ENCODE assay signal across 25 cellular contexts in the genomic region with DNA sequence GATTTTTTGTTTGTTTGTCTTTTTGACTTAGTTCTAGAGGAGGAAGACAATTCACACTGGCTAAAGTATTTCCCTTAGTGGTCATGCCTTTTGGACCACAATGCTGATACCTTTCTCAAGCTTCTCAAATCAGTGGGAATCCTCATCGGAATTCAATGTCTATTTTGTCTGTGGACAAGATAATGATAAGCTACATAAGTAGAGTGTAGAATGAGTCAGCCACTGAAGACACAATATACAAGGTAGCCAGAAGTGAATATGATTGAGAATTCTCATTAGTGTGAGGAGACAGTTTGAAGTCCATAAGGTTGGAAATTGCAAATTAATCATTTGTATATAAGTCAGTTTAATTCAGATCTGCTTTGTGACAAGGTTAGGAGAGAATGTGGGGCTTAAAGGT. TPM values are rescaled to one million over a fixed set of nuclear protein-coding genes. Genes with fewer than 3 reads are reported as not detected.
"Had no signal": no experiment of that assay in that cellular context is flagged by ENCODE, and none has a peak within 500 bp of the region (broad histone marks: within the 10 kb centered on the region; RNA-seq: fewer than 3 reads in every experiment).

No MANE protein-coding gene starts in this region.

- H3K27me3 ChIP-seq: brain microvascular endothelial cell had no signal

- H3K9me3 Mint-ChIP-seq: activated B cell treated with CpG ODN at 0.5 μM for 24 hours; activated naive CD4-positive, alpha-beta T cell treated with anti-CD3 and anti-CD28 coated beads, Interleukin-2, amount 50 U/mL, for 24 hours had no signal

- H3K36me3 Mint-ChIP-seq: activated naive CD4-positive, alpha-beta T cell treated with anti-CD3 and anti-CD28 coated beads, Interleukin-2, amount 50 U/mL, for 24 hours had no signal

- H3K27ac Mint-ChIP-seq: activated B cell treated with CpG ODN at 0.5 μM for 24 hours; activated CD8-positive, alpha-beta T cell treated with anti-CD3 and anti-CD28 coated beads, Interleukin-2, amount 10 ng/mL, durations not matched to agents 7 days and 5 days; activated naive CD4-positive, alpha-beta T cell treated with anti-CD3 and anti-CD28 coated beads, Interleukin-2, amount 50 U/mL, for 24 hours had no signal

- DNase-seq: activated B cell treated with CpG ODN at 0.5 μM for 24 hours; activated CD4-positive, alpha-beta T cell treated with anti-CD3 and anti-CD28 coated beads for 48 hours; activated CD8-positive, alpha-beta memory T cell treated with anti-CD3 and anti-CD28 coated beads, Interleukin-2, amount 50 U/mL, for 4 hours; activated CD8-positive, alpha-beta T cell treated with anti-CD3 and anti-CD28 coated beads, Interleukin-2, amount 10 ng/mL, durations not matched to agents 7 days and 5 days; activated effector memory CD4-positive, alpha-beta T cell treated with anti-CD3 and anti-CD28 coated beads, Interleukin-2, amount 50 U/mL, for 16 hours; activated T-cell treated with anti-CD3 and anti-CD28 coated beads, Interleukin-2, amount 50 U/mL, for 48 hours; adrenal gland; brain microvascular endothelial cell; cerebellar nuclear complex; left colon; midbrain; pancreas; retina; stimulated activated CD4-positive, alpha-beta T cell treated with anti-CD3 and anti-CD28 coated beads, Interleukin-15, amount 100 ng/mL, for 24 hours; stimulated activated CD4-positive, alpha-beta T cell treated with anti-CD3 and anti-CD28 coated beads, Interleukin-4, amount 100 ng/mL, for 1 hour; stimulated activated naive CD4-positive, alpha-beta T cell; T-helper 2 cell; trophoblast cell had no signal

- H3K9me3 ChIP-seq: adrenal gland, gastroesophageal sphincter, pancreas had no signal

- H3K27ac ChIP-seq: adrenal gland, brain microvascular endothelial cell, gastroesophageal sphincter, pancreas, skin epidermis had no signal

- H3K4me1 Mint-ChIP-seq: activated naive CD4-positive, alpha-beta T cell treated with anti-CD3 and anti-CD28 coated beads, Interleukin-2, amount 50 U/mL, for 24 hours had no signal

- H3K4me3 ChIP-seq: adrenal gland, gastroesophageal sphincter, lung, pancreas, skin epidermis had no signal

- H3K4me3 Mint-ChIP-seq: activated B cell treated with CpG ODN at 0.5 μM for 24 hours; activated CD8-positive, alpha-beta T cell treated with anti-CD3 and anti-CD28 coated beads, Interleukin-2, amount 10 ng/mL, durations not matched to agents 7 days and 5 days; activated naive CD4-positive, alpha-beta T cell treated with anti-CD3 and anti-CD28 coated beads, Interleukin-2, amount 50 U/mL, for 24 hours had no signal

- ATAC-seq: activated CD8-positive, alpha-beta T cell treated with anti-CD3 and anti-CD28 coated beads, Interleukin-2, amount 10 ng/mL, durations not matched to agents 7 days and 5 days; gastroesophageal sphincter; left colon; pancreas had no signal

- H3K36me3 ChIP-seq: adrenal gland, brain microvascular endothelial cell, gastroesophageal sphincter, pancreas had no signal

RNA-seq across cellular contexts. Expression of a gene that starts 4.1 kb away (rescaled TPM):
- total RNA-seq: activated B cell treated with CpG ODN at 0.5 μM for 24 hours; activated CD8-positive, alpha-beta T cell treated with anti-CD3 and anti-CD28 coated beads, Interleukin-2, amount 10 ng/mL, durations not matched to agents 7 days and 5 days; adrenal gland; dermis blood vessel endothelial cell; epithelial cell of proximal tubule; subcutaneous adipose tissue had no signal
